In genomic region chr4:77593101-77593500, GRCh38 we compare ENCODE assay signal across 21 cellular contexts. TPM values are rescaled to one million over a fixed set of nuclear protein-coding genes. Genes with fewer than 3 reads are reported as not detected.
DNase-seq lines count a peak whose midpoint lies in the region; ATAC-seq and TF ChIP-seq lines count a peak whose summit lies in the region.
"Had no signal": no experiment of that assay in that cellular context is flagged by ENCODE, and none has a peak within 500 bp of the region (broad histone marks: within the 10 kb centered on the region; RNA-seq: fewer than 3 reads in every experiment).

No MANE protein-coding gene starts in this region.

- H3K9me3 Mint-ChIP-seq in activated CD8-positive, alpha-beta memory T cell treated with anti-CD3 and anti-CD28 coated beads, Interleukin-2, amount 10 ng/mL, durations not matched to agents 7 days and 5 days (ENCODE audit: low read depth): peaks cover 2% of the 10 kb centered on the region
- H3K9me3 Mint-ChIP-seq in activated T-helper 2 cell treated with anti-CD3 and anti-CD28 coated beads, Interferon-gamma antibody, Interleukin-2, Interleukin-4, amounts not matched to agents 10 μg/mL and 5 μg/mL and 100 μg/mL, durations not matched to agents 14 hours and 24 hours and 36 hours: peaks cover 2% of the 10 kb centered on the region
- H3K9me3 Mint-ChIP-seq in stimulated activated effector memory CD8-positive, alpha-beta T cell treated with anti-CD3 and anti-CD28 coated beads, Interleukin-12 subunit alpha, Interleukin-12 subunit beta, amount 100 ng/mL, for 72 hours: no peaks in the 10 kb centered on the region

- no peaks in the 10 kb centered on the region for H3F3A ChIP-seq in smooth muscle cell (ENCODE audit: low read depth)

- H3K9me3 ChIP-seq in smooth muscle cell (replicated peaks; ENCODE audit: low read depth): no peaks in the 10 kb centered on the region

- peaks cover 18% of the 10 kb centered on the region for H3K27me3 Mint-ChIP-seq in activated CD8-positive, alpha-beta memory T cell treated with anti-CD3 and anti-CD28 coated beads, Interleukin-2, amount 10 ng/mL, durations not matched to agents 7 days and 5 days
- no peaks in the 10 kb centered on the region for H3K27me3 Mint-ChIP-seq in activated T-helper 2 cell treated with anti-CD3 and anti-CD28 coated beads, Interferon-gamma antibody, Interleukin-2, Interleukin-4, amounts not matched to agents 10 μg/mL and 5 μg/mL and 100 μg/mL, durations not matched to agents 14 hours and 24 hours and 36 hours (ENCODE audit: low read depth)

- no peak for TF ChIP-seq CTCF in smooth muscle cell (IDR thresholded peaks at IDR 0.05; ENCODE audit: borderline replicate concordance, insufficient read depth, poor library complexity, severe bottlenecking)

- no peak overlapping the region for H3K27ac Mint-ChIP-seq in activated CD8-positive, alpha-beta memory T cell treated with anti-CD3 and anti-CD28 coated beads, Interleukin-2, amount 10 ng/mL, durations not matched to agents 7 days and 5 days
- H3K27ac Mint-ChIP-seq in activated T-helper 2 cell treated with anti-CD3 and anti-CD28 coated beads, Interferon-gamma antibody, Interleukin-2, Interleukin-4, amounts not matched to agents 10 μg/mL and 5 μg/mL and 100 μg/mL, durations not matched to agents 14 hours and 24 hours and 36 hours: peak overlapping the region; percentile 70
- peak overlapping the region; percentile 0 for H3K27ac Mint-ChIP-seq in stimulated activated effector memory CD8-positive, alpha-beta T cell treated with anti-CD3 and anti-CD28 coated beads, Interleukin-12 subunit alpha, Interleukin-12 subunit beta, amount 100 ng/mL, for 72 hours

- ATAC-seq in activated CD8-positive, alpha-beta memory T cell treated with anti-CD3 and anti-CD28 coated beads, Interleukin-2, amount 10 ng/mL, durations not matched to agents 7 days and 5 days: no peak
- ATAC-seq in GM21717 (IDR thresholded peaks at IDR 0.05; ENCODE audit: unreplicated experiment): peak; percentile 41
- peak; percentile 60 for ATAC-seq in stimulated activated effector memory CD8-positive, alpha-beta T cell treated with anti-CD3 and anti-CD28 coated beads, Interleukin-12 subunit alpha, Interleukin-12 subunit beta, amount 100 ng/mL, for 72 hours
- ATAC-seq: PC-3 had no signal

- no peaks in the 10 kb centered on the region for H3K27me3 ChIP-seq in smooth muscle cell (ENCODE audit: low read depth)
- H3K27me3 ChIP-seq: heart right ventricle had no signal

- intact Hi-C loops in activated T-helper 2 cell treated with anti-CD3 and anti-CD28 coated beads, Interferon-gamma antibody, Interleukin-2, Interleukin-4, amounts not matched to agents 10 μg/mL and 5 μg/mL and 100 μg/mL, durations not matched to agents 14 hours and 24 hours and 36 hours (cut with micrococcal nuclease): loop anchor here (1.0 kb wide), 1 partner anchor 517 kb away; no protein-coding TSS in a partner anchor

- WGBS in smooth muscle cell (ENCODE audit: low lambda C conversion rate): 87% methylated on average over 7 of the region's 7 CpGs

- peaks cover 48% of the 10 kb centered on the region for H3K4me1 Mint-ChIP-seq in activated CD8-positive, alpha-beta memory T cell treated with anti-CD3 and anti-CD28 coated beads, Interleukin-2, amount 10 ng/mL, durations not matched to agents 7 days and 5 days
- peaks cover 63% of the 10 kb centered on the region for H3K4me1 Mint-ChIP-seq in activated T-helper 2 cell treated with anti-CD3 and anti-CD28 coated beads, Interferon-gamma antibody, Interleukin-2, Interleukin-4, amounts not matched to agents 10 μg/mL and 5 μg/mL and 100 μg/mL, durations not matched to agents 14 hours and 24 hours and 36 hours (ENCODE audit: low read depth)
- H3K4me1 Mint-ChIP-seq in stimulated activated effector memory CD8-positive, alpha-beta T cell treated with anti-CD3 and anti-CD28 coated beads, Interleukin-12 subunit alpha, Interleukin-12 subunit beta, amount 100 ng/mL, for 72 hours: peaks cover 55% of the 10 kb centered on the region

- no peaks in the 10 kb centered on the region for H3K36me3 ChIP-seq in smooth muscle cell (ENCODE audit: low read depth)
- H3K36me3 ChIP-seq: heart right ventricle had no signal

- H3K4me1 ChIP-seq in smooth muscle cell (ENCODE audit: low read depth): no peaks in the 10 kb centered on the region

- H3K36me3 Mint-ChIP-seq in activated CD8-positive, alpha-beta memory T cell treated with anti-CD3 and anti-CD28 coated beads, Interleukin-2, amount 10 ng/mL, durations not matched to agents 7 days and 5 days: peaks cover 4% of the 10 kb centered on the region
- H3K36me3 Mint-ChIP-seq in activated T-helper 2 cell treated with anti-CD3 and anti-CD28 coated beads, Interferon-gamma antibody, Interleukin-2, Interleukin-4, amounts not matched to agents 10 μg/mL and 5 μg/mL and 100 μg/mL, durations not matched to agents 14 hours and 24 hours and 36 hours (ENCODE audit: low read depth): peaks cover 21% of the 10 kb centered on the region
- H3K36me3 Mint-ChIP-seq in stimulated activated effector memory CD8-positive, alpha-beta T cell treated with anti-CD3 and anti-CD28 coated beads, Interleukin-12 subunit alpha, Interleukin-12 subunit beta, amount 100 ng/mL, for 72 hours: no peaks in the 10 kb centered on the region

- CTCF ChIA-PET in activated CD8-positive, alpha-beta memory T cell treated with anti-CD3 and anti-CD28 coated beads, Interleukin-2, amount 10 ng/mL, durations not matched to agents 7 days and 5 days (lab: Charles Lee): interaction anchor here (1.4 to 3.0 kb wide), 2 partner anchors 8 to 128 kb away, joined by 8 to 10 read pairs; no protein-coding TSS in a partner anchor

- no peak overlapping the region for H3K4me3 ChIP-seq in smooth muscle cell
- H3K4me3 ChIP-seq: heart right ventricle had no signal

- H3K4me2 ChIP-seq in smooth muscle cell: no peak overlapping the region

- no peak overlapping the region for H2AFZ ChIP-seq in smooth muscle cell (ENCODE audit: low read depth)

- H3K27ac ChIP-seq in smooth muscle cell (ENCODE audit: low read depth): no peak overlapping the region
- H3K27ac ChIP-seq: heart right ventricle had no signal

- no peak for DNase-seq in activated CD8-positive, alpha-beta memory T cell treated with anti-CD3 and anti-CD28 coated beads, Interleukin-2, amount 10 ng/mL, durations not matched to agents 7 days and 5 days
- DNase-seq in activated CD8-positive, alpha-beta memory T cell treated with anti-CD3 and anti-CD28 coated beads, Interleukin-2, amount 50 U/mL, for 4 hours: no peak
- DNase-seq in activated T-helper 2 cell treated with anti-CD3 and anti-CD28 coated beads, Interferon-gamma antibody, Interleukin-2, Interleukin-4, amounts not matched to agents 10 μg/mL and 5 μg/mL and 100 μg/mL, durations not matched to agents 14 hours and 24 hours and 36 hours (ENCODE audit: low spot score): no peak
- DNase-seq in stimulated activated effector memory CD8-positive, alpha-beta T cell treated with anti-CD3 and anti-CD28 coated beads, Interleukin-12 subunit alpha, Interleukin-12 subunit beta, amount 100 ng/mL, for 72 hours (ENCODE audit: low spot score in 2 of 2): no peak
- no peak for DNase-seq in hippocampal formation (lab: John Stamatoyannopoulos, UW)
- DNase-seq in smooth muscle cell (lab: John Stamatoyannopoulos, UW; ENCODE audit: unreplicated experiment): no peak
- DNase-seq in Kasumi-1 (lab: John Stamatoyannopoulos, UW): no peak
- DNase-seq: activated effector memory CD4-positive, alpha-beta T cell treated with Interleukin-2 at 50 U/mL for 16 hours; aorta; C1 segment of cervical spinal cord; central memory CD4-positive, alpha-beta T cell; heart right ventricle; mesendoderm; NCI-H1105; NCI-H2081; NCI-H345; PC-3; SIG-M5; T-helper 1 cell had no signal

- H3K79me2 ChIP-seq in smooth muscle cell (ENCODE audit: low read depth): no peaks in the 10 kb centered on the region

- peak overlapping the region; percentile 7 for H3K4me3 Mint-ChIP-seq in activated CD8-positive, alpha-beta memory T cell treated with anti-CD3 and anti-CD28 coated beads, Interleukin-2, amount 10 ng/mL, durations not matched to agents 7 days and 5 days
- H3K4me3 Mint-ChIP-seq in activated T-helper 2 cell treated with anti-CD3 and anti-CD28 coated beads, Interferon-gamma antibody, Interleukin-2, Interleukin-4, amounts not matched to agents 10 μg/mL and 5 μg/mL and 100 μg/mL, durations not matched to agents 14 hours and 24 hours and 36 hours (ENCODE audit: low read depth): no peak overlapping the region
- H3K4me3 Mint-ChIP-seq in stimulated activated effector memory CD8-positive, alpha-beta T cell treated with anti-CD3 and anti-CD28 coated beads, Interleukin-12 subunit alpha, Interleukin-12 subunit beta, amount 100 ng/mL, for 72 hours: peak overlapping the region; percentile 4

- H4K20me1 ChIP-seq in smooth muscle cell (ENCODE audit: low read depth): no peaks in the 10 kb centered on the region

- H3K9ac ChIP-seq in smooth muscle cell (ENCODE audit: low read depth): no peak overlapping the region

RNA-seq across cellular contexts. Expression of gene CXCL13, which starts 12.5 kb away (rescaled TPM):
- not detected for total RNA-seq in activated CD8-positive, alpha-beta memory T cell treated with anti-CD3 and anti-CD28 coated beads, Interleukin-2, amount 10 ng/mL, durations not matched to agents 7 days and 5 days
- 82.6 and 87.2 TPM in 2 replicates for total RNA-seq in activated T-helper 2 cell treated with anti-CD3 and anti-CD28 coated beads, Interferon-gamma antibody, Interleukin-2, Interleukin-4, amounts not matched to agents 10 μg/mL and 5 μg/mL and 100 μg/mL, durations not matched to agents 14 hours and 24 hours and 36 hours
- total RNA-seq in smooth muscle cell: not detected in 2 replicates
- 0.30 TPM in 1 of 2 replicates, not detected in the other for polyA plus RNA-seq in smooth muscle cell
- total RNA-seq: aorta, H1, heart right ventricle, PC-3 had no signal
- polyA plus RNA-seq: H1 had no signal

Comparison
In these comparisons a context has a peak if more than half of its experiments do, and no peak if none do; other contexts are left out.
1. RNA of gene CXCL13, which starts 12.5 kb away (total RNA-seq): 82.6 to 87.2 TPM in activated T-helper 2 cell treated with anti-CD3 and anti-CD28 coated beads, Interferon-gamma antibody, Interleukin-2, Interleukin-4, amounts not matched to agents 10 μg/mL and 5 μg/mL and 100 μg/mL, durations not matched to agents 14 hours and 24 hours and 36 hours; not detected in activated CD8-positive, alpha-beta memory T cell treated with anti-CD3 and anti-CD28 coated beads, Interleukin-2, amount 10 ng/mL, durations not matched to agents 7 days and 5 days and not detected in smooth muscle cell; every median in the first group is over 10 times any median in the second.